Comparison of ENCODE assay signal across 14 cellular contexts in genomic region chr1:15736035-15736665, GRCh38. TPM values are rescaled to one million over a fixed set of nuclear protein-coding genes. Genes with fewer than 3 reads are reported as not detected.
DNase-seq lines count a peak whose midpoint lies in the region; ATAC-seq and TF ChIP-seq lines count a peak whose summit lies in the region.
"Had no signal": no experiment of that assay in that cellular context is flagged by ENCODE, and none has a peak within 500 bp of the region (broad histone marks: within the 10 kb centered on the region; RNA-seq: fewer than 3 reads in every experiment).

Gene SLC25A34 (plus strand): TSS chr1:15736258. CDS start chr1:15736486, 228 bp downstream.

- dilution Hi-C loops in mammary epithelial cell (cut with HindIII; ENCODE audit: low sequenced_read_pairs) = loop anchor here (5.0 to 25.0 kb wide), 3 partner anchors 74 to 299 kb away; partner anchors contain the start of gene CTRC

- no peak within 1 kb of the TSS for H3K4me2 ChIP-seq in mammary epithelial cell (ENCODE audit: insufficient read depth, low read depth, low read length)

- H3K4me3 ChIP-seq in breast epithelium = no peak within 1 kb of the TSS
- no peak within 1 kb of the TSS for H3K4me3 ChIP-seq in mammary epithelial cell (replicated peaks in 1 of 3; ENCODE audit: insufficient read depth in 1 of 3, low read depth in 2 of 3, low read length in 3 of 3)
- H3K4me3 ChIP-seq in right lobe of liver = peak within 1 kb of the TSS; percentile 20 to 58 (median 54)
- no peak within 1 kb of the TSS for H3K4me3 ChIP-seq in vagina
- H3K4me3 ChIP-seq: GM23248 had no signal

- H3K4me1 ChIP-seq in breast epithelium (no peaks in the 10 kb centered on the region), mammary epithelial cell (ENCODE audit: insufficient read depth, low read length) (peaks cover 9% of the 10 kb centered on the region), right lobe of liver (peaks cover 0 to 31% (median 14%) of the 10 kb centered on the region in 4 donors), vagina (peaks cover 32% of the 10 kb centered on the region)

- H3K79me2 ChIP-seq in mammary epithelial cell (ENCODE audit: insufficient read depth, low read length) = no peaks in the 10 kb centered on the region

- in situ Hi-C loops in mammary epithelial cell (cut with MboI; ENCODE audit: low sequenced_read_pairs in 2 of 2) = no loop called here

- peaks cover 7% of the 10 kb centered on the region for H3K36me3 Mint-ChIP-seq in chondrocyte (ENCODE audit: low read depth)
- H3K36me3 Mint-ChIP-seq in activated naive CD8-positive, alpha-beta T cell treated with anti-CD3 and anti-CD28 coated beads for 36 hours = no peaks in the 10 kb centered on the region

- peak within 1 kb of the TSS; percentile 36 to 39 for H3K27ac ChIP-seq in breast epithelium
- no peak within 1 kb of the TSS for H3K27ac ChIP-seq in mammary epithelial cell (ENCODE audit: insufficient read depth, low read depth, low read length)
- H3K27ac ChIP-seq in right lobe of liver = peak within 1 kb of the TSS in 2 of 3 donors; percentile 44 to 85
- H3K27ac ChIP-seq in vagina = peak within 1 kb of the TSS; percentile 40
- H3K27ac ChIP-seq: GM23248 had no signal

- H3K9me3 ChIP-seq in breast epithelium = no peaks in the 10 kb centered on the region
- no peaks in the 10 kb centered on the region for H3K9me3 ChIP-seq in mammary epithelial cell (replicated peaks; ENCODE audit: insufficient read depth, low read length)
- no peaks in the 10 kb centered on the region for H3K9me3 ChIP-seq in right lobe of liver
- no peaks in the 10 kb centered on the region for H3K9me3 ChIP-seq in vagina

- no peaks in the 10 kb centered on the region for H4K20me1 ChIP-seq in mammary epithelial cell (ENCODE audit: insufficient read depth, low read length)

- no peak within 1 kb of the TSS for H2AFZ ChIP-seq in mammary epithelial cell (ENCODE audit: low read depth, low read length)
- H2AFZ ChIP-seq: GM23248 had no signal

- no peak for TF ChIP-seq CTCF in breast epithelium (IDR thresholded peaks at IDR 0.05)
- no peak for TF ChIP-seq CTCF in mammary epithelial cell (conservative IDR thresholded peaks at IDR 0.05 in 1 of 2, IDR thresholded peaks at IDR 0.05 in 1 of 2; ENCODE audit: extremely low read depth in 1 of 2, insufficient read depth in 1 of 2, low read depth in 1 of 2, low read length in 2 of 2)
- no peak for TF ChIP-seq CTCF in chondrocyte (IDR thresholded peaks at IDR 0.05)
- TF ChIP-seq CTCF in right lobe of liver (IDR thresholded peaks at IDR 0.05) = no peak
- no peak for TF ChIP-seq CTCF in vagina (IDR thresholded peaks at IDR 0.05)

- BruUV-seq in mammary epithelial cell (replicated peaks; lab: Mats Ljungman, UMichigan) = no TSS peak

- H3K27me3 Mint-ChIP-seq in chondrocyte (ENCODE audit: low read depth) = no peaks in the 10 kb centered on the region
- no peaks in the 10 kb centered on the region for H3K27me3 Mint-ChIP-seq in activated naive CD8-positive, alpha-beta T cell treated with anti-CD3 and anti-CD28 coated beads for 36 hours
- H3K27me3 Mint-ChIP-seq: activated CD4-positive, alpha-beta memory T cell treated with anti-CD3 and anti-CD28 coated beads for 36 hours had no signal

- TF ChIP-seq POLR2A in breast epithelium (IDR thresholded peaks at IDR 0.05) = no peak
- peak; percentile 77 for TF ChIP-seq POLR2A in right lobe of liver (IDR thresholded peaks at IDR 0.05)
- TF ChIP-seq POLR2A in vagina (IDR thresholded peaks at IDR 0.05) = no peak

- H3K36me3 ChIP-seq in breast epithelium (peaks cover 10% of the 10 kb centered on the region), mammary epithelial cell (ENCODE audit: insufficient read depth, low read length) (peaks cover 3% of the 10 kb centered on the region), right lobe of liver (peaks cover 0 to 26% (median 3%) of the 10 kb centered on the region in 4 donors), vagina (peaks cover 0 to 33% of the 10 kb centered on the region in 2 donors)

- H3K27me3 ChIP-seq in breast epithelium (no peaks in the 10 kb centered on the region), mammary epithelial cell (ENCODE audit: insufficient read depth, low read length) (no peaks in the 10 kb centered on the region), right lobe of liver (no peaks in the 10 kb centered on the region), vagina (no peaks in the 10 kb centered on the region)

- no peak within 1 kb of the TSS for H3K27ac Mint-ChIP-seq in chondrocyte (ENCODE audit: unreplicated experiment)
- no peak within 1 kb of the TSS for H3K27ac Mint-ChIP-seq in activated naive CD8-positive, alpha-beta T cell treated with anti-CD3 and anti-CD28 coated beads for 36 hours
- H3K27ac Mint-ChIP-seq: activated CD4-positive, alpha-beta memory T cell treated with anti-CD3 and anti-CD28 coated beads for 36 hours had no signal

- H3K4me1 Mint-ChIP-seq in chondrocyte (ENCODE audit: low read depth) = peaks cover 1% of the 10 kb centered on the region
- no peaks in the 10 kb centered on the region for H3K4me1 Mint-ChIP-seq in activated naive CD8-positive, alpha-beta T cell treated with anti-CD3 and anti-CD28 coated beads for 36 hours

- CTCF ChIA-PET in mammary epithelial cell (lab: Charles Lee; ENCODE audit: low non-redundant PET) = no interaction called here

- H3K9me3 Mint-ChIP-seq in chondrocyte (ENCODE audit: low read depth) = no peaks in the 10 kb centered on the region
- H3K9me3 Mint-ChIP-seq in activated naive CD8-positive, alpha-beta T cell treated with anti-CD3 and anti-CD28 coated beads for 36 hours = no peaks in the 10 kb centered on the region
- H3K9me3 Mint-ChIP-seq: activated CD4-positive, alpha-beta memory T cell treated with anti-CD3 and anti-CD28 coated beads for 36 hours; neural crest cell had no signal

- WGBS in mammary epithelial cell (ENCODE audit: low coverage, missing lambda C conversion rate) = 100% methylated on average over 5 of the region's 22 CpGs
- 0% methylated on average over 1 of the region's 22 CpGs for WGBS in right lobe of liver (ENCODE audit: insufficient coverage, low coverage, low lambda C conversion rate, missing lambda C conversion rate)

- peak; percentile 87 to 93 (median 90) for ATAC-seq in right lobe of liver
- ATAC-seq: Panc1 had no signal

- no peak within 1 kb of the TSS for H3K9ac ChIP-seq in mammary epithelial cell (ENCODE audit: insufficient read depth, low read length)
- H3K9ac ChIP-seq: GM23248 had no signal

- no peak within 1 kb of the TSS for H3K4me3 Mint-ChIP-seq in chondrocyte (ENCODE audit: unreplicated experiment)
- no peak within 1 kb of the TSS for H3K4me3 Mint-ChIP-seq in activated naive CD8-positive, alpha-beta T cell treated with anti-CD3 and anti-CD28 coated beads for 36 hours
- H3K4me3 Mint-ChIP-seq: activated CD4-positive, alpha-beta memory T cell treated with anti-CD3 and anti-CD28 coated beads for 36 hours; neural crest cell had no signal

- DNase-seq in breast epithelium (ENCODE audit: low spot score in 2 of 2) = no peak
- no peak for DNase-seq in mammary epithelial cell
- peak; percentile 92 for DNase-seq in chondrocyte (ENCODE audit: low spot score)
- peak; percentile 91 to 98 (median 96) for DNase-seq in right lobe of liver
- no peak for DNase-seq in vagina (ENCODE audit: extremely low spot score in 2 of 2)
- no peak for DNase-seq in activated naive CD8-positive, alpha-beta T cell treated with anti-CD3 and anti-CD28 coated beads for 36 hours
- DNase-seq in NK-92 (lab: John Stamatoyannopoulos, UW; ENCODE audit: unreplicated experiment) = no peak
- no peak for DNase-seq in NCI-H1930 (lab: John Stamatoyannopoulos, UW)
- DNase-seq: activated CD4-positive, alpha-beta memory T cell treated with anti-CD3 and anti-CD28 coated beads for 36 hours; AML-193; foreskin melanocyte; GM23248 had no signal

- intact Hi-C loops in breast epithelium (cut with DNase I; ENCODE audit: low total_unique reads) (no loop called here), mammary epithelial cell (cut with micrococcal nuclease) (no loop called here), right lobe of liver (cut with DNase I) (loop anchor here (10.0 kb wide), 1 partner anchor 141 kb away; no protein-coding TSS in a partner anchor), vagina (cut with DNase I) (no loop called here)

RNA-seq across cellular contexts. Expression of gene SLC25A34, which starts in this region (rescaled TPM):
- total RNA-seq in breast epithelium (1 to 10 TPM; 1.0 to 1.8 (median 1.3) TPM), mammary epithelial cell (under 1 TPM; 0.67 to 0.89 TPM), chondrocyte (0.90 to 1.9 TPM (median 1.3 TPM) in 3 replicates), right lobe of liver (10 to 100 TPM in 1 of 6 experiments, 1 to 10 TPM in 4, under 1 TPM in 1; 0.69 to 11.6 (median 3.2) TPM), vagina (3.2 TPM)
- polyA plus RNA-seq in mammary epithelial cell = 0.39 TPM
- not detected for polyA minus RNA-seq in mammary epithelial cell
- under 1 TPM; 0.76 to 0.94 TPM for total RNA-seq in activated naive CD8-positive, alpha-beta T cell treated with anti-CD3 and anti-CD28 coated beads for 36 hours

Comparison
In these comparisons a context has a peak if more than half of its experiments do, and no peak if none do; other contexts are left out.
1. DNase-seq: peak in chondrocyte (single experiment) and right lobe of liver (3 of 3); none in breast epithelium (0 of 2), mammary epithelial cell (single experiment), vagina (0 of 2), activated naive CD8-positive, alpha-beta T cell treated with anti-CD3 and anti-CD28 coated beads for 36 hours (single experiment), NK-92 (single experiment) and NCI-H1930 (0 of 2).
2. H3K4me3 ChIP-seq: peak in right lobe of liver (3 of 3); none in breast epithelium (0 of 3), mammary epithelial cell (0 of 3) and vagina (0 of 2).
3. intact Hi-C loops: an anchor here in right lobe of liver (10.0 kb wide); none called in breast epithelium, mammary epithelial cell and vagina.